Comparison of ENCODE assay signal across 8 cellular contexts in the genomic region with DNA sequence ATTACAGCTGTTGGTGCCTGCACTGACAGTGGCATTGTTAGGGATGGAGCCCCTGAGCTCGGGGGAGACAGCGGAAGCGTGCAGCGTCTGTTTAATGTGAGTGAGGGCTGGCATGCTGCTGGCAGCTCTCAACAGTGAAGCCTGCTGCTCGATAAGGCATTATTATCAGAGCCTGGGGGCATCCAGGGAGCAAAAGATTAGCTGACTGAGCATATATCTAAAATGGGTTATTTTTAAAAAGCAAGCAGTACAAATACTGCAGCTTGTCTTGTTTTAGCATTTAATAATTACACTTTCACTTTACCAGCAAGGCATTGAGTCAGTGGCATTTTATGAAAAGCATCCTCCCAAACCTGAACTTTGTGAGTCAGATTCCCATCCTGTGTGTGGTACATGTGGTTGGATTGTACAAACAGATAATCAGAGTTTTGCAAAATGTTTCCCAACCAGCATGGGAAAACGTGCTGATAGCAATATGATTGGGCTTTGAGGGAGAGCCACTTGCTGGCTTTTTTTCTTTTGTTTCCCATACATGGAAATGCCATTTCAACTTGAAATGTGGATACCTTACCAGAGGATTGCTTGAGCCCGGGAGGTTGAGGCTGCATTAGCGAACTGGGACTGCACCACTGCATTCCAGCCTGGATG.
DNase-seq lines count a peak whose midpoint lies in the region; ATAC-seq and TF ChIP-seq lines count a peak whose summit lies in the region.

No MANE protein-coding gene starts in this region.

- H3K4me3 ChIP-seq in foreskin fibroblast (ENCODE audit: low read depth in 1 of 2, low read length in 2 of 2): peak overlapping the region; percentile 46 to 47
- peak overlapping the region; percentile 33 for H3K4me3 ChIP-seq in retinal pigment epithelial cell (ENCODE audit: low read length)

- ATAC-seq in HG02642 (IDR thresholded peaks at IDR 0.05; ENCODE audit: poor library complexity, unreplicated experiment) (no peak), GM21528 (IDR thresholded peaks at IDR 0.05; ENCODE audit: low FRiP score, unreplicated experiment) (no peak), HG03439 (IDR thresholded peaks at IDR 0.05; ENCODE audit: unreplicated experiment) (no peak)

- DNase-seq in EL (peak; percentile 98), M059J (ENCODE audit: low read depth) (peak; percentile 99), foreskin fibroblast (peak; percentile 97), retinal pigment epithelial cell (ENCODE audit: low read depth) (peak; percentile 85)
- peak; percentile 58 for DNase-seq in activated CD8-positive, alpha-beta memory T cell treated with anti-CD3 and anti-CD28 coated beads, Interleukin-2, amount 50 U/mL, for 48 hours

- no peak for TF ChIP-seq CTCF in foreskin fibroblast (IDR thresholded peaks at IDR 0.05; ENCODE audit: low read depth, low read length)
- no peak for TF ChIP-seq CTCF in retinal pigment epithelial cell (conservative IDR thresholded peaks at IDR 0.05; ENCODE audit: low read depth, low read length)
